In the genomic region with DNA sequence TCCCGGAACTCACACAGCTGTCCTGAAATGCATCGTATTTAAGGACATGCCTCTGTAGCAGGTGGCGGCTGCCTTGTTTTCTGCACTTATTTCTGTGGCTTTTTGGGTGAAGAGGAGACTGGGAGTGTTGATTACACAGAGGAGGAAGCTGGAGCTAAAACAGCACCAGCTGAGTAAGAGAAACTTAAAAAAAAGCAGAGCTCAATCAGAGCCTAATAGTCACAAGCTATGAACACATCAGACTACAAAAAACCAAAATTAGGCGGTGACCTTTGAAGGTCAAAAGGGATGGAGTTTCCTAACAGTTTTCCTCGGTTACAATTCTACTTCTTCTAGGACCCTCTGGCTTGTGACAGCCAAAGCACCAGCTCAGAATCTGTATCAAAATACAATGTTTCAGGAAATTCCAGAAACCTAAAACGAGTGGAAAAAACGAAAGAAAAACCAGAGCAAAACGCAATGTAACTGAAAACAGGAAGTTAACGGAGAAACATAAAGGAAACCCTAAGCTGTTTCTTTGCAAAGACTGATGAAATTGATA, we compare ENCODE assay signal across 8 cellular contexts. TPM values are rescaled to one million over a fixed set of nuclear protein-coding genes. Genes with fewer than 3 reads are reported as not detected.
A peak's percentile ranks its signal among the peaks of the same experiment; 100 is the strongest.
DNase-seq lines count a peak whose midpoint lies in the region; ATAC-seq, FAIRE-seq and TF ChIP-seq lines count a peak whose summit lies in the region.

No MANE protein-coding gene starts in this region.

- peaks cover 93% of the 10 kb centered on the region for H3K36me3 Mint-ChIP-seq in brain

- ATAC-seq in right lobe of liver (peak in 2 of 4 donors; percentile 30 to 48), HepG2 (no peak), HG03558 (IDR thresholded peaks at IDR 0.05; ENCODE audit: extremely low read depth, unreplicated experiment) (peak; percentile 58)

- intact Hi-C loops in right lobe of liver (cut with DNase I), result no loop called here
- intact Hi-C loops in HepG2 (cut with micrococcal nuclease; ENCODE audit: unreplicated experiment), result no loop called here

- no peak overlapping the region for H2AFZ ChIP-seq in HepG2 (ENCODE audit: low read length)

- WGBS in right lobe of liver (ENCODE audit: insufficient coverage, low coverage, low lambda C conversion rate, missing lambda C conversion rate), result 24% methylated on average over 9 of the region's 9 CpGs
- 43% methylated on average over 9 of the region's 9 CpGs for WGBS in HepG2 (ENCODE audit: low lambda C conversion rate)

- H3K27ac Mint-ChIP-seq in brain, result peak overlapping the region in 3 of 5 experiments; percentile 35 to 78 (median 72)

- H3K27me3 Mint-ChIP-seq in brain, result no peaks in the 10 kb centered on the region

- no peak for TF ChIP-seq CTCF in right lobe of liver (IDR thresholded peaks at IDR 0.05)
- TF ChIP-seq CTCF in HepG2 (CRISPR knock-in tag; IDR thresholded peaks at IDR 0.05), result no peak
- TF ChIP-seq CTCF in brain (conservative IDR thresholded peaks at IDR 0.05), result no peak
- TF ChIP-seq CTCF in D721Med (IDR thresholded peaks at IDR 0.05; ENCODE audit: insufficient read depth, missing control alignments), result no peak

- FAIRE-seq in HepG2 (lab: Jason Lieb, UNC) (no peak), D721Med (lab: Jason Lieb, UNC) (no peak)

- no peaks in the 10 kb centered on the region for H4K20me1 ChIP-seq in HepG2 (ENCODE audit: insufficient read depth, low read length)

- H3K4me1 ChIP-seq in right lobe of liver, result no peaks in the 10 kb centered on the region
- H3K4me1 ChIP-seq in HepG2 (ENCODE audit: insufficient read depth, low read length), result no peaks in the 10 kb centered on the region

- H3K36me3 ChIP-seq in right lobe of liver (no peaks in the 10 kb centered on the region), HepG2 (replicated peaks in 1 of 2; ENCODE audit: control insufficient read depth in 1 of 2, insufficient read depth in 2 of 2, low read length in 2 of 2) (no peaks in the 10 kb centered on the region)

- no TSS peak for BruUV-seq in HepG2 (replicated peaks; lab: Mats Ljungman, UMichigan)

- TF ChIP-seq RAD21 in HepG2 (CRISPR knock-in tag; IDR thresholded peaks at IDR 0.05), result no peak

- DNase-seq in right lobe of liver (no peak), HepG2 (ENCODE audit: low spot score) (no peak), pons (ENCODE audit: low spot score) (peak; percentile 42), GDM1 (lab: John Stamatoyannopoulos, UW) (no peak), D721Med (ENCODE audit: insufficient read length, low spot score) (no peak), inferior parietal cortex (ENCODE audit: extremely low spot score) (no peak)

- H3K9me3 ChIP-seq in right lobe of liver (no peaks in the 10 kb centered on the region), HepG2 (ENCODE audit: low read length) (no peaks in the 10 kb centered on the region)

- H3K9ac ChIP-seq in HepG2 (ENCODE audit: insufficient read depth, low read depth, low read length), result no peak overlapping the region

- TF ChIP-seq EP300 in HepG2 (IDR thresholded peaks at IDR 0.05; ENCODE audit: low read depth in 2 of 2, low read length in 2 of 2) (no peak), HepG2 (CRISPR knock-in tag; IDR thresholded peaks at IDR 0.05; ENCODE audit: borderline replicate concordance) (no peak)

- H3K79me2 ChIP-seq in HepG2 (ENCODE audit: insufficient read depth, low read length), result no peaks in the 10 kb centered on the region

- in situ Hi-C loops in HepG2 (cut with HindIII; ENCODE audit: extremely low pct_ligation_motif_present, low pct_unique_long_range_greater_than_20kb), result no loop called here

- peak overlapping the region; percentile 24 to 50 (median 26) for H3K27ac ChIP-seq in right lobe of liver
- no peak overlapping the region for H3K27ac ChIP-seq in HepG2 (ENCODE audit: extremely low read length, insufficient read depth, low read length)

- H3K4me2 ChIP-seq in HepG2 (ENCODE audit: low read depth, low read length), result no peak overlapping the region

- peak overlapping the region; percentile 2 to 18 (median 5) for H3K4me3 ChIP-seq in right lobe of liver
- no peak overlapping the region for H3K4me3 ChIP-seq in HepG2 (replicated peaks in 1 of 3; ENCODE audit: insufficient read depth in 1 of 3, low read depth in 2 of 3, low read length in 3 of 3)

- peaks cover 31% of the 10 kb centered on the region for H3K4me1 Mint-ChIP-seq in brain

- H3K4me3 Mint-ChIP-seq in brain, result peak overlapping the region in 2 of 5 experiments; percentile 50 to 64

- H3K27me3 ChIP-seq in right lobe of liver, result no peaks in the 10 kb centered on the region
- H3K27me3 ChIP-seq in HepG2 (ENCODE audit: control insufficient read depth in 1 of 2, insufficient read depth in 2 of 2, low read length in 2 of 2), result no peaks in the 10 kb centered on the region

- CTCF ChIA-PET in HepG2 (lab: Yijun Ruan, JAX; ENCODE audit: low intra/inter-chr PET ratio, low total read pairs), result no interaction called here

- POLR2A ChIA-PET in HepG2 (lab: Yijun Ruan, JAX), result no interaction called here

- H3K9me3 Mint-ChIP-seq in brain, result peaks cover 0 to 69% (median 9%) of the 10 kb centered on the region in 5 experiments

- TF ChIP-seq POLR2A in right lobe of liver (IDR thresholded peaks at IDR 0.05), result no peak
- TF ChIP-seq POLR2A in HepG2 (IDR thresholded peaks at IDR 0.05; ENCODE audit: insufficient read depth in 1 of 2, low read depth in 2 of 2, low read length in 2 of 2), result no peak

TF ChIP-seq in HepG2, 621 proteins besides CTCF, POLR2A, EP300 and RAD21 (continues in another document):
- no peak for TF ChIP-seq SMYD3 (CRISPR knock-in tag; IDR thresholded peaks at IDR 0.05)
- TF ChIP-seq, protein P1, sequence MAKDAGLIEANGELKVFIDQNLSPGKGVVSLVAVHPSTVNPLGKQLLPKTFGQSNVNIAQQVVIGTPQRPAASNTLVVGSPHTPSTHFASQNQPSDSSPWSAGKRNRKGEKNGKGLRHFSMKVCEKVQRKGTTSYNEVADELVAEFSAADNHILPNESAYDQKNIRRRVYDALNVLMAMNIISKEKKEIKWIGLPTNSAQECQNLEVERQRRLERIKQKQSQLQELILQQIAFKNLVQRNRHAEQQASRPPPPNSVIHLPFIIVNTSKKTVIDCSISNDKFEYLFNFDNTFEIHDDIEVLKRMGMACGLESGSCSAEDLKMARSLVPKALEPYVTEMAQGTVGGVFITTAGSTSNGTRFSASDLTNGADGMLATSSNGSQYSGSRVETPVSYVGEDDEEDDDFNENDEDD (CRISPR knock-in tag; IDR thresholded peaks at IDR 0.05; ENCODE audit: borderline replicate concordance), result no peak
- no peak for TF ChIP-seq SRSF1 (optimal IDR thresholded peaks at IDR 0.05; ENCODE audit: low read depth, low read length)
- TF ChIP-seq ZNF30 (CRISPR knock-in tag; IDR thresholded peaks at IDR 0.05), result no peak
- no peak for TF ChIP-seq SMARCC2 (IDR thresholded peaks at IDR 0.05)
- TF ChIP-seq ZNF850 (CRISPR knock-in tag; conservative IDR thresholded peaks at IDR 0.05), result no peak
- no peak for TF ChIP-seq ZSCAN30 (CRISPR knock-in tag; IDR thresholded peaks at IDR 0.05)
- TF ChIP-seq, protein P2, sequence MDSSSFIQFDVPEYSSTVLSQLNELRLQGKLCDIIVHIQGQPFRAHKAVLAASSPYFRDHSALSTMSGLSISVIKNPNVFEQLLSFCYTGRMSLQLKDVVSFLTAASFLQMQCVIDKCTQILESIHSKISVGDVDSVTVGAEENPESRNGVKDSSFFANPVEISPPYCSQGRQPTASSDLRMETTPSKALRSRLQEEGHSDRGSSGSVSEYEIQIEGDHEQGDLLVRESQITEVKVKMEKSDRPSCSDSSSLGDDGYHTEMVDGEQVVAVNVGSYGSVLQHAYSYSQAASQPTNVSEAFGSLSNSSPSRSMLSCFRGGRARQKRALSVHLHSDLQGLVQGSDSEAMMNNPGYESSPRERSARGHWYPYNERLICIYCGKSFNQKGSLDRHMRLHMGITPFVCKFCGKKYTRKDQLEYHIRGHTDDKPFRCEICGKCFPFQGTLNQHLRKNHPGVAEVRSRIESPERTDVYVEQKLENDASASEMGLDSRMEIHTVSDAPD (CRISPR knock-in tag; IDR thresholded peaks at IDR 0.05), result no peak
- TF ChIP-seq ETV6 (CRISPR knock-in tag; conservative IDR thresholded peaks at IDR 0.05), result no peak

RNA-seq across cellular contexts. Expression of a gene that starts 13.5 kb away (rescaled TPM):
- total RNA-seq in right lobe of liver (1 to 10 TPM; 1.7 to 7.2 (median 3.7) TPM), HepG2 (2016; rRNA removed; fragmentation: Illumina TruSeq; extraction: Trizol) (0.15 and 0.22 TPM in 2 replicates)
- not detected in 2 replicates for total RNA-seq in HepG2 (2016; cell fraction: cytosol; rRNA removed; fragmentation: Illumina TruSeq; extraction: Trizol; ENCODE audit: low read depth)
- 0.17 TPM in 1 of 2 replicates, not detected in the other for total RNA-seq in HepG2 (2016; cell fraction: insoluble cytoplasmic fraction; rRNA removed; fragmentation: Illumina TruSeq; extraction: Trizol)
- total RNA-seq in HepG2 (2016; cell fraction: membrane; rRNA removed; fragmentation: Illumina TruSeq; extraction: Trizol), result not detected in 2 replicates
- not detected in 2 replicates for total RNA-seq in HepG2 (2016; cell fraction: nucleus; rRNA removed; fragmentation: Illumina TruSeq; extraction: Trizol)
- polyA plus RNA-seq in HepG2 (2011; rRNA removed) (0.01 and 0.08 TPM in 2 replicates), brain (ENCODE audit: insufficient read depth, low read depth, low replicate concordance) (10.5 TPM)
- polyA plus RNA-seq in HepG2 (2011; cell fraction: cytosol; rRNA removed), result 0.03 and 0.09 TPM in 2 replicates
- polyA plus RNA-seq in HepG2 (2011; cell fraction: nucleus; rRNA removed), result 0.03 and 0.19 TPM in 2 replicates
- 0.03 and 0.11 TPM in 2 replicates for polyA plus RNA-seq in HepG2 (2012)
- polyA plus RNA-seq in HepG2 (2016; cell fraction: cytosol; fragmentation: Illumina TruSeq; extraction: Trizol; ENCODE audit: low read depth), result not detected in 2 replicates
- 0.41 TPM in 1 of 2 replicates, not detected in the other for polyA plus RNA-seq in HepG2 (2016; cell fraction: insoluble cytoplasmic fraction; fragmentation: Illumina TruSeq; extraction: Trizol; ENCODE audit: low read depth)
- polyA plus RNA-seq in HepG2 (2016; cell fraction: membrane; fragmentation: Illumina TruSeq; extraction: Trizol; ENCODE audit: low read depth), result 0.19 TPM in 1 of 2 replicates, not detected in the other
- polyA plus RNA-seq in HepG2 (2016; cell fraction: nucleus; fragmentation: Illumina TruSeq; extraction: Trizol; ENCODE audit: insufficient read depth, low read depth), result 0.57 and 0.68 TPM in 2 replicates
- 0.02 and 14.2 TPM in 2 replicates for polyA minus RNA-seq in HepG2 (2011; rRNA and poly(A)+ RNA removed; ENCODE audit: low replicate concordance)
- polyA minus RNA-seq in HepG2 (2011; cell fraction: cytosol; rRNA and poly(A)+ RNA removed), result 0.26 TPM in 1 of 2 replicates, not detected in the other
- 0.12 TPM in 1 of 2 replicates, not detected in the other for polyA minus RNA-seq in HepG2 (2011; cell fraction: nucleus; rRNA and poly(A)+ RNA removed)

Comparison
In these comparisons a context has a peak if more than half of its experiments do, and no peak if none do; other contexts are left out.
1. H3K4me3 ChIP-seq: peak in right lobe of liver (3 of 3); none in HepG2 (0 of 3).